ENCODE assay signal across 1 cellular context in the genomic region with DNA sequence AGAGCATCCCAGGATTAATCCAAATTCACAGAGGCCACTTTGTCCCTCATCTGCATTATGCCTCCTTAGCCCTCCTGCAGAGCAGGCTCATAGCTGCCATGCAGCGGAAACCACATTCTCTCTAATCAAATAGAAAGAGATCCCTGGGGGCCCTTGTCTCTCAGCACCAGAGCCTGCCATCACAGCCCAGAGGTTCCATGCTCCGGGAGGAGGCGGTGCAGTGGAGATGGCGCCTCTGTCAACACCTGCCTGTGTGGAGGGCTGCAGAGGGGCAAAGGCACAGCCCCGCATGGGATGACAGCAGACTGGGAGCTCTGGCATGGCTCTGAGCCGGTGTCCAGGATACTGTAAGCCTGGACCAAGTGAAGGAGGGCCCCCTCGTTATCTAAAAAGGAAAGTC.
TF ChIP-seq lines count a peak whose summit lies in the region.

No MANE protein-coding gene starts in this region.

TF ChIP-seq in WTC11, 78 proteins besides CTCF, POLR2A, EP300 and RAD21 (continued from another document):
- no peak for TF ChIP-seq AFF4 (CRISPR knock-in tag; IDR thresholded peaks at IDR 0.05; ENCODE audit: borderline replicate concordance)
